In the genomic region with DNA sequence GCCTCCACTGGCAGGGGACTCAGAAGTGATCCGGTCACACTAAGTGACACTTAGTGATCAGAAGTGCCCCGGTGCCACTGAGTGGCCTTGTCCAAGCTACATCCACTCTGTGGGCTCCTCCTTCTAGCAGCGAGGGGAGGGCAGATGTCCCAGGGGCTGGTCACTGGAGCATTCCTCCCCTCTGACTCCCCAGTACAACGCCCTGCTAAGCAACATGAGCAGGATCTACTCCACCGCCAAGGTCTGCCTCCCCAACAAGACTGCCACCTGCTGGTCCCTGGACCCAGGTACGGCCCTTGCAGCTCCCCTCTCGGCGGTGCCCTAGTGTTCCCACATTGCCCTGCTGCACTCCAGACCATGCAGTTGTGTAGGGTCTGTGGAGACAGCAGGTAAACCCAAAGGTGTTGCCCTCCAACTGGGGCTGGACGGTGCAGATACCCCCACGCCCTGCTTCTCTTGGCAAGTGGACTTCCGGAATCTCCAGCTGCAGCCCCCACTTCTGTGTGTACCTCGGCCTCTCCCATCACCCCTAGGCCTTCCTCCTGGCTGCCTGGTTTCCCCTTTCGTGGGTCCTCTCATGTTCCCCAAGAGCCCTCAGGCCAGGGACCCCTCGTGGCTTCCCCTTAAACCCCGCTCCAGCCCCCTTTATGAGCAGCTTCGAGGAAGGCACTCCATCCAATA, we compare ENCODE assay signal across 1 cellular context.
TF ChIP-seq lines count a peak whose summit lies in the region.

No MANE protein-coding gene starts in this region.

TF ChIP-seq in HepG2, 621 proteins besides CTCF, POLR2A, EP300 and RAD21 (continued from another document):
- 0 out of 2 replicates have a peak, but pooled peaks have one; percentile 22 for TF ChIP-seq RFX5 (IDR thresholded peaks at IDR 0.05; ENCODE audit: low read depth, low read length)
- TF ChIP-seq SCMH1 (CRISPR knock-in tag; IDR thresholded peaks at IDR 0.05; ENCODE audit: borderline replicate concordance), result no peak
- peak; percentile 81 for TF ChIP-seq SMC3 (IDR thresholded peaks at IDR 0.05; ENCODE audit: low read length)
- no peak for TF ChIP-seq PCBP2 (optimal IDR thresholded peaks at IDR 0.05; ENCODE audit: low read depth, low read length, poor library complexity, severe bottlenecking)
- TF ChIP-seq SNAI1 (CRISPR knock-in tag; IDR thresholded peaks at IDR 0.05; ENCODE audit: borderline replicate concordance), result no peak
- no peak for TF ChIP-seq SATB2 (CRISPR knock-in tag; IDR thresholded peaks at IDR 0.05)
- 0 out of 2 replicates have a peak, but pooled peaks have one; percentile 50 for TF ChIP-seq ZNF749 (CRISPR knock-in tag; IDR thresholded peaks at IDR 0.05; ENCODE audit: borderline replicate concordance)
- no peak for TF ChIP-seq ARNT2 (CRISPR knock-in tag; IDR thresholded peaks at IDR 0.05; ENCODE audit: low read depth)
- TF ChIP-seq TBL1XR1 (IDR thresholded peaks at IDR 0.05; ENCODE audit: borderline replicate concordance, low read length, partially characterized antibody), result no peak
- TF ChIP-seq CBX5 (CRISPR knock-in tag; IDR thresholded peaks at IDR 0.05; ENCODE audit: borderline replicate concordance), result 0 out of 2 replicates have a peak, but pooled peaks have one; percentile 26
- TF ChIP-seq ZNF329 (CRISPR knock-in tag; IDR thresholded peaks at IDR 0.05; ENCODE audit: low read depth), result 0 out of 2 replicates have a peak, but pooled peaks have one; percentile 32
- TF ChIP-seq RBAK (CRISPR knock-in tag; IDR thresholded peaks at IDR 0.05), result no peak
- TF ChIP-seq ARNT (IDR thresholded peaks at IDR 0.05), result no peak
- TF ChIP-seq FOXM1 (CRISPR knock-in tag; IDR thresholded peaks at IDR 0.05), result no peak
- TF ChIP-seq TOE1 (CRISPR knock-in tag; IDR thresholded peaks at IDR 0.05), result no peak
- peak; percentile 62; the same call in 1 of the 2 replicates for TF ChIP-seq ZNF619 (CRISPR knock-in tag; IDR thresholded peaks at IDR 0.05)
- TF ChIP-seq ZNF598 (CRISPR knock-in tag; IDR thresholded peaks at IDR 0.05; ENCODE audit: borderline replicate concordance), result peak; percentile 59; the same call in 1 of the 2 replicates
